ENCODE assay signal across 8 cellular contexts in genomic region chr3:52001443-52001974, GRCh38. TPM values are rescaled to one million over a fixed set of nuclear protein-coding genes. Genes with fewer than 3 reads are reported as not detected.
DNase-seq lines count a peak whose midpoint lies in the region; ATAC-seq, FAIRE-seq and TF ChIP-seq lines count a peak whose summit lies in the region.

No MANE protein-coding gene starts in this region.

- TF ChIP-seq CTCF in D721Med (IDR thresholded peaks at IDR 0.05; ENCODE audit: insufficient read depth, missing control alignments), result peak; percentile 93

- intact Hi-C loops in cardiac septum (cut with DNase I), result loop anchor here (1.0 to 10.0 kb wide), 3 partner anchors 143 to 333 kb away; no protein-coding TSS in a partner anchor

- peak; percentile 69 for ATAC-seq in GM21717 (IDR thresholded peaks at IDR 0.05; ENCODE audit: unreplicated experiment)

- peak; percentile 97 for DNase-seq in D721Med (ENCODE audit: insufficient read length, low spot score)
- peak; percentile 72 for DNase-seq in LoVo (ENCODE audit: low spot score)
- peak; percentile 35 for DNase-seq in SKM-1 (lab: John Stamatoyannopoulos, UW; ENCODE audit: unreplicated experiment)
- peak; percentile 87 for DNase-seq in activated naive CD4-positive, alpha-beta T cell treated with anti-CD3 and anti-CD28 coated beads, Interleukin-2, amount 50 U/mL, for 16 hours
- peak; percentile 89 for DNase-seq in cardiac septum (ENCODE audit: low spot score)
- DNase-seq in renal cortical epithelial cell (ENCODE audit: low read depth), result peak; percentile 30
- DNase-seq in foreskin melanocyte, result no peak

- no peak for FAIRE-seq in D721Med (lab: Jason Lieb, UNC)

RNA-seq across cellular contexts. Expression of gene RPL29, which starts 5.8 kb away (rescaled TPM):
- total RNA-seq in cardiac septum, result 466 TPM
- 846 and 1,109 TPM in 2 replicates for total RNA-seq in renal cortical epithelial cell

RNA-seq across cellular contexts. Expression of gene ACY1, which starts 18.2 kb away (rescaled TPM):
- 20.3 TPM for total RNA-seq in cardiac septum
- total RNA-seq in renal cortical epithelial cell, result 53.1 and 140 TPM in 2 replicates

RNA-seq across cellular contexts. Expression of gene ABHD14A, which starts 26.6 kb away (rescaled TPM):
- 12.5 TPM for total RNA-seq in cardiac septum
- total RNA-seq in renal cortical epithelial cell, result 8.7 and 16.3 TPM in 2 replicates

RNA-seq across cellular contexts. Expression of gene ABHD14B, which starts 27.7 kb away (rescaled TPM):
- 13.6 TPM for total RNA-seq in cardiac septum
- 22.2 and 22.7 TPM in 2 replicates for total RNA-seq in renal cortical epithelial cell

RNA-seq across cellular contexts. Expression of gene PCBP4, which starts 34.3 kb away (rescaled TPM):
- total RNA-seq in cardiac septum (91.4 TPM), renal cortical epithelial cell (51.7 and 69.4 TPM in 2 replicates)
